In the genomic region with DNA sequence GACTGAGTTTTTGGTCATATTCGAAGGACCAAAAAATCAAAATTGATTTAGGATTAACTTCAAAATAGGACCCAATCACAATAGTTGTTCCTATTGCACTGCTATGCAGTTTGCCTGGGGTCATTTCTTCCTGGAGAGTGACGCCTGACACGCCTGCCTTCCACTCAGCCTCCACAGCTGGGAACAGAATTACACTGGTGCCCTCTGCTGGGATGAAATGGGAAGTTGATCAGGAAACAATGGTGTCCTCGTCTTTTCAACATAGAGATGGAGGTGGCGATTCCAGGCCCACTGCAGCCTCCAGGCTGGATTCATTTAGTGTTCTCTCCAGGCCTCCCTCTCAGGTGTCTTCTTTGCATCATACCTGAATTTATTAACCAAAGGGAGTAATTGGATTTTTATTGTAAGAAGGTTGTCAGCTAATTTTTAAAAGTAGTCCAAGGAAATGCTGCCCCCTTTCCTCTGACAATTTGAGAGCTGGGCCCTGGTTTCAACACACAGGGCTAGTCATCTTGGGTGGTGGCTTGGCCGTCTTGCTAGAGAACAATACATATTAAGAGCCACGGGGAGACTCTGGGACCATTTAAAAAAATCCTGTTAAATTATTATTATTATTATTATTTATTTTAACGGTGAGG, we compare ENCODE assay signal across 8 cellular contexts.
DNase-seq lines count a peak whose midpoint lies in the region; ATAC-seq and TF ChIP-seq lines count a peak whose summit lies in the region.

No MANE protein-coding gene starts in this region.

- H2AK5ac ChIP-seq in neuronal stem cell (ENCODE audit: low read depth, low read length), result no peak overlapping the region

- WGBS in neuronal stem cell (ENCODE audit: extremely low coverage in 2 of 2, insufficient read length in 2 of 2, insufficient replicate concordance in 1 of 2), 2 donors, result no CpG with 5 or more reads among the region's 8 CpGs

- H3K4me2 ChIP-seq in OCI-LY7 (ENCODE audit: low read length), result no peak overlapping the region
- H3K4me2 ChIP-seq in neuronal stem cell (ENCODE audit: insufficient read depth, low read length, poor library complexity, severe bottlenecking), result no peak overlapping the region

- no peak overlapping the region for H2BK15ac ChIP-seq in neuronal stem cell (ENCODE audit: low read length)

- DNase-seq in Daoy (ENCODE audit: low read depth), result peak; percentile 83
- peak; percentile 36 for DNase-seq in Jurkat, Clone E6-1 (ENCODE audit: low read depth, low spot score)
- DNase-seq in OCI-LY7 (ENCODE audit: low spot score), result peak; percentile 58
- peak; percentile 54 for DNase-seq in activated T-cell treated with anti-CD3 and anti-CD28 coated beads, Interleukin-2, amount 50 U/mL, for 1 hour
- peak; percentile 75 for DNase-seq in fibroblast of mammary gland (ENCODE audit: low read depth)
- peak; percentile 78 for DNase-seq in neuronal stem cell (ENCODE audit: low spot score)
- DNase-seq in substantia nigra (lab: John Stamatoyannopoulos, UW), result peak in 45 of 49 donors; percentile 6 to 76 (median 55)

- no peak overlapping the region for H3K4ac ChIP-seq in neuronal stem cell (ENCODE audit: low read length)

- intact Hi-C loops in OCI-LY7 (cut with micrococcal nuclease; ENCODE audit: unreplicated experiment), result loop anchor here (1.0 to 5.0 kb wide), 4 partner anchors 89 to 651 kb away; no protein-coding TSS in a partner anchor

- no peak overlapping the region for H3K27ac ChIP-seq in OCI-LY7 (ENCODE audit: low read depth, low read length, poor library complexity, severe bottlenecking)
- no peak overlapping the region for H3K27ac ChIP-seq in neuronal stem cell (replicated peaks; ENCODE audit: low read length)
- H3K27ac ChIP-seq in substantia nigra (ENCODE audit: low read depth, low read length, poor library complexity, severe bottlenecking), result no peak overlapping the region

- H3K79me1 ChIP-seq in neuronal stem cell (ENCODE audit: low read depth, low read length), result no peaks in the 10 kb centered on the region

- no peak overlapping the region for H3K4me3 ChIP-seq in Jurkat, Clone E6-1 (ENCODE audit: low read length)
- no peak overlapping the region for H3K4me3 ChIP-seq in OCI-LY7 (ENCODE audit: low read depth, low read length, poor library complexity, severe bottlenecking)
- no peak overlapping the region for H3K4me3 ChIP-seq in fibroblast of mammary gland (ENCODE audit: control insufficient read depth, low read depth, low read length)
- no peak overlapping the region for H3K4me3 ChIP-seq in neuronal stem cell (ENCODE audit: low read length in 2 of 2)

- no peak overlapping the region for H2BK120ac ChIP-seq in neuronal stem cell (ENCODE audit: low read depth, low read length)

- H3K9ac ChIP-seq in neuronal stem cell (ENCODE audit: low read depth, low read length, poor library complexity), result no peak overlapping the region

- H2AFZ ChIP-seq in OCI-LY7 (ENCODE audit: low read length) (no peak overlapping the region), neuronal stem cell (ENCODE audit: low read length) (peak overlapping the region; percentile 86)

- no peak overlapping the region for H3K18ac ChIP-seq in neuronal stem cell (ENCODE audit: low read length)

- H3K9me2 ChIP-seq in OCI-LY7 (ENCODE audit: insufficient read depth, low read length), result no peaks in the 10 kb centered on the region

- H3K23ac ChIP-seq in neuronal stem cell (ENCODE audit: low read depth, low read length, poor library complexity), result no peak overlapping the region

- TF ChIP-seq CTCF in OCI-LY7 (conservative IDR thresholded peaks at IDR 0.05; ENCODE audit: low read length), result peak; percentile 84
- TF ChIP-seq CTCF in fibroblast of mammary gland (conservative IDR thresholded peaks at IDR 0.05; ENCODE audit: control insufficient read depth, insufficient read depth, low read depth, low read length), result peak; percentile 81

- no peak overlapping the region for H3K14ac ChIP-seq in neuronal stem cell (ENCODE audit: low read length)

- no peak overlapping the region for H2BK5ac ChIP-seq in neuronal stem cell (ENCODE audit: low read length)

- no peaks in the 10 kb centered on the region for H3K4me1 ChIP-seq in OCI-LY7 (ENCODE audit: insufficient read depth, low read length, poor library complexity, severe bottlenecking)
- H3K4me1 ChIP-seq in neuronal stem cell (ENCODE audit: control insufficient read depth in 2 of 2, insufficient read depth in 1 of 2, low read depth in 1 of 2, low read length in 2 of 2), result peaks cover 2 to 3% of the 10 kb centered on the region in 2 donors

- H4K20me1 ChIP-seq in OCI-LY7 (ENCODE audit: insufficient read depth, low read length), result no peaks in the 10 kb centered on the region

- H4K8ac ChIP-seq in neuronal stem cell (ENCODE audit: low read depth, low read length), result no peak overlapping the region

- H3K36me3 ChIP-seq in OCI-LY7 (ENCODE audit: insufficient read depth, low read length) (no peaks in the 10 kb centered on the region), neuronal stem cell (replicated peaks in 1 of 2; ENCODE audit: control insufficient read depth in 2 of 2, insufficient read depth in 2 of 2, low read length in 2 of 2) (no peaks in the 10 kb centered on the region)

- no peaks in the 10 kb centered on the region for H3K27me3 ChIP-seq in neuronal stem cell (ENCODE audit: control insufficient read depth in 3 of 3, insufficient read depth in 3 of 3, low read depth in 1 of 3, low read length in 3 of 3)

- ATAC-seq in GM21723 (IDR thresholded peaks at IDR 0.05; ENCODE audit: unreplicated experiment), result peak; percentile 91

- H3K79me2 ChIP-seq in OCI-LY7 (ENCODE audit: insufficient read depth, low read depth, low read length), result no peaks in the 10 kb centered on the region

- no peak overlapping the region for H2BK12ac ChIP-seq in neuronal stem cell (ENCODE audit: low read length)

- no TSS peak for BruUV-seq in OCI-LY7 (replicated peaks; lab: Mats Ljungman, UMichigan)

- POLR2A ChIA-PET in OCI-LY7 (lab: Charles Lee), result no interaction called here

- no peak overlapping the region for H4K91ac ChIP-seq in neuronal stem cell (ENCODE audit: low read depth, low read length, poor library complexity)

- no peaks in the 10 kb centered on the region for H3K9me3 ChIP-seq in OCI-LY7 (ENCODE audit: low read length)
- H3K9me3 ChIP-seq in neuronal stem cell (replicated peaks in 1 of 2; ENCODE audit: control insufficient read depth in 2 of 2, insufficient read depth in 1 of 2, low read depth in 1 of 2, low read length in 2 of 2), result no peaks in the 10 kb centered on the region

- CTCF ChIA-PET in OCI-LY7 (lab: Charles Lee; ENCODE audit: unreplicated experiment), result interaction anchor here (0.8 kb wide), 1 partner anchor 8 kb away, joined by 3 read pairs; no protein-coding TSS in a partner anchor
